ENCODE assay signal across 17 cellular contexts in genomic region chr22:19878461-19879247, GRCh38. TPM values are rescaled to one million over a fixed set of nuclear protein-coding genes. Genes with fewer than 3 reads are reported as not detected.
DNase-seq lines count a peak whose midpoint lies in the region; ATAC-seq and TF ChIP-seq lines count a peak whose summit lies in the region.
"Had no signal": no experiment of that assay in that cellular context is flagged by ENCODE, and none has a peak within 500 bp of the region (broad histone marks: within the 10 kb centered on the region; RNA-seq: fewer than 3 reads in every experiment).

No MANE protein-coding gene starts in this region.

- POLR2A ChIA-PET in A673 (lab: Charles Lee; ENCODE audit: low non-redundant PET): no interaction called here

- H3K9me3 Mint-ChIP-seq in brain: no peaks in the 10 kb centered on the region
- no peaks in the 10 kb centered on the region for H3K9me3 Mint-ChIP-seq in T-helper 2 cell treated with Interferon-gamma antibody and Interleukin-4, amounts not matched to agents 5 μg/mL and 100 μg/mL, for 36 hours
- no peaks in the 10 kb centered on the region for H3K9me3 Mint-ChIP-seq in Calu3 (ENCODE audit: low read depth, unreplicated experiment)

- TF ChIP-seq CTCF in A673 (conservative IDR thresholded peaks at IDR 0.05; ENCODE audit: low read depth, low read length): no peak
- no peak for TF ChIP-seq CTCF in brain (conservative IDR thresholded peaks at IDR 0.05)
- no peak for TF ChIP-seq CTCF in lower lobe of right lung (IDR thresholded peaks at IDR 0.05)
- TF ChIP-seq CTCF in Calu3 (IDR thresholded peaks at IDR 0.05; ENCODE audit: unreplicated experiment): no peak

- BruUV-seq in A673 (replicated peaks; lab: Mats Ljungman, UMichigan) (no TSS peak), Calu3 (replicated peaks; lab: Mats Ljungman, UMichigan) (no TSS peak)

- no peak overlapping the region for H3K4me3 ChIP-seq in A673 (ENCODE audit: low read depth, low read length, poor library complexity, severe bottlenecking)
- H3K4me3 ChIP-seq in lower lobe of right lung: no peak overlapping the region
- H3K4me3 ChIP-seq: GM12878 had no signal

- no peak for DNase-seq in A673 (ENCODE audit: low spot score)
- peak; percentile 80 for DNase-seq in EL
- DNase-seq in lower lobe of right lung: peak; percentile 37
- no peak for DNase-seq in central memory CD4-positive, alpha-beta T cell
- DNase-seq in T-helper 2 cell treated with Interferon-gamma antibody and Interleukin-4, amounts not matched to agents 5 μg/mL and 100 μg/mL, for 36 hours (ENCODE audit: low spot score): no peak
- DNase-seq in Calu3: no peak
- DNase-seq: activated CD4-positive, alpha-beta T cell treated with anti-CD3 and anti-CD28 coated beads, Interleukin-2, amount 50 U/mL, for 4 hours; amygdala; COR-L47; NCI-H1092 treated with DMSO at 0.1 percent for 48 hours; NCI-H69 had no signal

- H3K27ac Mint-ChIP-seq in brain (peak overlapping the region in 3 of 5 experiments; percentile 39 to 74 (median 43)), Calu3 (ENCODE audit: unreplicated experiment) (no peak overlapping the region)
- H3K27ac Mint-ChIP-seq in T-helper 2 cell treated with Interferon-gamma antibody and Interleukin-4, amounts not matched to agents 5 μg/mL and 100 μg/mL, for 36 hours: no peak overlapping the region

- CTCF ChIA-PET in A673 (lab: Charles Lee): no interaction called here
- CTCF ChIA-PET in Calu3 (lab: Charles Lee): no interaction called here

- H3K9me3 ChIP-seq in A673 (ENCODE audit: low read depth, low read length, poor library complexity, severe bottlenecking) (no peaks in the 10 kb centered on the region), lower lobe of right lung (no peaks in the 10 kb centered on the region)
- H3K9me3 ChIP-seq: tibial nerve had no signal

- intact Hi-C loops in A673 (cut with micrococcal nuclease; ENCODE audit: unreplicated experiment) (no loop called here), lower lobe of right lung (cut with DNase I) (no loop called here), Calu3 (cut with micrococcal nuclease; ENCODE audit: unreplicated experiment) (no loop called here)

- H3K27ac ChIP-seq in A673 (ENCODE audit: low read depth, low read length, poor library complexity, severe bottlenecking) (peak overlapping the region; percentile 47), lower lobe of right lung (no peak overlapping the region)
- H3K27ac ChIP-seq: parathyroid adenoma had no signal

- peaks cover 40% of the 10 kb centered on the region for H3K4me1 ChIP-seq in A673 (ENCODE audit: insufficient read depth, low read length, poor library complexity, severe bottlenecking)
- H3K4me1 ChIP-seq in lower lobe of right lung: peaks cover 36% of the 10 kb centered on the region

- H3K27me3 ChIP-seq in A673 (replicated peaks; ENCODE audit: insufficient read depth, low read depth, low read length, poor library complexity) (no peaks in the 10 kb centered on the region), lower lobe of right lung (ENCODE audit: low read depth) (no peaks in the 10 kb centered on the region)
- H3K27me3 ChIP-seq: tibial nerve had no signal

- no peaks in the 10 kb centered on the region for H3K36me3 Mint-ChIP-seq in brain
- no peaks in the 10 kb centered on the region for H3K36me3 Mint-ChIP-seq in T-helper 2 cell treated with Interferon-gamma antibody and Interleukin-4, amounts not matched to agents 5 μg/mL and 100 μg/mL, for 36 hours (ENCODE audit: low read depth)
- H3K36me3 Mint-ChIP-seq in Calu3 (ENCODE audit: insufficient read depth, unreplicated experiment): peaks cover 13% of the 10 kb centered on the region

- H3K4me1 Mint-ChIP-seq in brain: peaks cover 55% of the 10 kb centered on the region
- H3K4me1 Mint-ChIP-seq in T-helper 2 cell treated with Interferon-gamma antibody and Interleukin-4, amounts not matched to agents 5 μg/mL and 100 μg/mL, for 36 hours (ENCODE audit: low read depth): peaks cover 3% of the 10 kb centered on the region
- H3K4me1 Mint-ChIP-seq in Calu3 (ENCODE audit: low read depth, unreplicated experiment): peaks cover 23% of the 10 kb centered on the region

- H3K27me3 Mint-ChIP-seq in brain: peaks cover 3% of the 10 kb centered on the region
- H3K27me3 Mint-ChIP-seq in T-helper 2 cell treated with Interferon-gamma antibody and Interleukin-4, amounts not matched to agents 5 μg/mL and 100 μg/mL, for 36 hours (ENCODE audit: low read depth): no peaks in the 10 kb centered on the region
- H3K27me3 Mint-ChIP-seq in Calu3 (ENCODE audit: unreplicated experiment): no peaks in the 10 kb centered on the region

- H3K36me3 ChIP-seq in A673 (ENCODE audit: insufficient read depth, low read length, poor library complexity, severe bottlenecking) (peaks cover 3% of the 10 kb centered on the region), lower lobe of right lung (peaks cover 22% of the 10 kb centered on the region)

- H3K4me3 Mint-ChIP-seq in brain: no peak overlapping the region
- no peak overlapping the region for H3K4me3 Mint-ChIP-seq in T-helper 2 cell treated with Interferon-gamma antibody and Interleukin-4, amounts not matched to agents 5 μg/mL and 100 μg/mL, for 36 hours
- no peak overlapping the region for H3K4me3 Mint-ChIP-seq in Calu3 (ENCODE audit: low read depth, unreplicated experiment)

- ATAC-seq in lower lobe of right lung: no peak
- ATAC-seq in HG03045 (IDR thresholded peaks at IDR 0.05; ENCODE audit: unreplicated experiment): no peak
- ATAC-seq: esophagus mucosa, GM12878 had no signal

RNA-seq across cellular contexts. Expression of gene GNB1L, which starts 24.0 kb away (rescaled TPM):
- total RNA-seq in A673 (2021) (17.8 and 17.9 TPM in 2 replicates), lower lobe of right lung (6.0 TPM), Calu3 (2022) (9.1 and 13.0 TPM in 2 replicates)
- 9.5 TPM for polyA plus RNA-seq in brain (ENCODE audit: insufficient read depth, low read depth, low replicate concordance)

RNA-seq across cellular contexts. Expression of gene RTL10, which starts 24.0 kb away (rescaled TPM):
- total RNA-seq in A673 (2021): 22.7 and 25.6 TPM in 2 replicates
- 16.2 TPM for polyA plus RNA-seq in brain (ENCODE audit: insufficient read depth, low read depth, low replicate concordance)
- 24.3 TPM for total RNA-seq in lower lobe of right lung
- total RNA-seq in Calu3 (2022): 26.2 and 28.7 TPM in 2 replicates

Comparison
In these comparisons a context has a peak if more than half of its experiments do, and no peak if none do; other contexts are left out.
1. DNase-seq: peak in EL (single experiment) and lower lobe of right lung (single experiment); none in A673 (single experiment), central memory CD4-positive, alpha-beta T cell (single experiment), T-helper 2 cell treated with Interferon-gamma antibody and Interleukin-4, amounts not matched to agents 5 μg/mL and 100 μg/mL, for 36 hours (single experiment) and Calu3 (single experiment).
2. H3K27ac Mint-ChIP-seq: peak in brain (3 of 5); none in T-helper 2 cell treated with Interferon-gamma antibody and Interleukin-4, amounts not matched to agents 5 μg/mL and 100 μg/mL, for 36 hours (single experiment) and Calu3 (single experiment).